Comparison of ENCODE assay signal across 23 cellular contexts in genomic region chr4:17712166-17712565, GRCh38.
A peak's percentile ranks its signal among the peaks of the same experiment; 100 is the strongest.
DNase-seq lines count a peak whose midpoint lies in the region; ATAC-seq and TF ChIP-seq lines count a peak whose summit lies in the region.
"Had no signal": no experiment of that assay in that cellular context is flagged by ENCODE, and none has a peak within 500 bp of the region (broad histone marks: within the 10 kb centered on the region; RNA-seq: fewer than 3 reads in every experiment).

No MANE protein-coding gene starts in this region.

- no peak for DNase-seq in left colon
- peak; percentile 51 for DNase-seq in osteocyte (ENCODE audit: extremely low spot score, unreplicated experiment)
- DNase-seq in MM.1S = no peak
- DNase-seq in Right ventricle myocardium inferior (ENCODE audit: missing footprints) = no peak
- DNase-seq in NCI-H774 (lab: John Stamatoyannopoulos, UW) = no peak
- DNase-seq: 8988T; ACHN; BE2C; C1 segment of cervical spinal cord; CD4-positive, alpha-beta memory T cell; CD4-positive, CD25-positive, alpha-beta regulatory T cell; CD8-positive, alpha-beta memory T cell; COR-L47; DMS 273 treated with DMSO at 0.1 percent for 48 hours; DMS153; DMS53; DMS79; DND-41; EL; GDM1 had no signal

- TF ChIP-seq CTCF in osteocyte (IDR thresholded peaks at IDR 0.05) (no peak), MM.1S (IDR thresholded peaks at IDR 0.05; ENCODE audit: low read length) (no peak)

- H3K36me3 Mint-ChIP-seq in osteocyte (ENCODE audit: unreplicated experiment) = no peaks in the 10 kb centered on the region
- H3K36me3 Mint-ChIP-seq: CD14-positive monocyte; CD4-positive, alpha-beta memory T cell; CD4-positive, CD25-positive, alpha-beta regulatory T cell; CD8-positive, alpha-beta memory T cell had no signal

- no peak overlapping the region for H2AFZ ChIP-seq in MM.1S (ENCODE audit: low read length)

- H3K36me3 ChIP-seq in MM.1S (replicated peaks; ENCODE audit: insufficient read depth, low read length) = no peaks in the 10 kb centered on the region
- H3K36me3 ChIP-seq: BE2C, BLaER1 had no signal

- no peak overlapping the region for H3K27ac ChIP-seq in MM.1S (ENCODE audit: low read length)
- H3K27ac ChIP-seq: BLaER1 had no signal

- H3K4me1 ChIP-seq in MM.1S (ENCODE audit: low read length) = no peaks in the 10 kb centered on the region
- H3K4me1 ChIP-seq: BE2C, BLaER1 had no signal

- intact Hi-C loops in left colon (cut with DNase I, micrococcal nuclease) (no loop called here), Right ventricle myocardium inferior (cut with DNase I) (no loop called here)

- no peaks in the 10 kb centered on the region for H3K9me2 ChIP-seq in MM.1S (replicated peaks; ENCODE audit: insufficient read depth, low read length)

- H3F3A ChIP-seq in MM.1S (ENCODE audit: insufficient read depth, low read length) = no peaks in the 10 kb centered on the region

- no peaks in the 10 kb centered on the region for H3K9me3 ChIP-seq in MM.1S (replicated peaks; ENCODE audit: insufficient read depth, low read length)
- H3K9me3 ChIP-seq: BE2C, BLaER1 had no signal

- H3K4me1 Mint-ChIP-seq in osteocyte (ENCODE audit: unreplicated experiment) = no peaks in the 10 kb centered on the region
- H3K4me1 Mint-ChIP-seq: CD14-positive monocyte; CD4-positive, alpha-beta memory T cell; CD4-positive, CD25-positive, alpha-beta regulatory T cell; CD8-positive, alpha-beta memory T cell had no signal

- H3K4me3 ChIP-seq in MM.1S (ENCODE audit: low read length) = no peak overlapping the region
- H3K4me3 ChIP-seq: BLaER1, GM12878 had no signal

- H3K9me3 Mint-ChIP-seq in osteocyte (ENCODE audit: unreplicated experiment) = no peaks in the 10 kb centered on the region
- H3K9me3 Mint-ChIP-seq: CD4-positive, alpha-beta memory T cell; CD8-positive, alpha-beta memory T cell had no signal

- no peaks in the 10 kb centered on the region for H3K27me3 Mint-ChIP-seq in osteocyte (ENCODE audit: unreplicated experiment)

- no peak overlapping the region for H3K4me3 Mint-ChIP-seq in osteocyte (ENCODE audit: unreplicated experiment)
- H3K4me3 Mint-ChIP-seq: CD14-positive monocyte; CD4-positive, alpha-beta memory T cell; CD4-positive, CD25-positive, alpha-beta regulatory T cell; CD8-positive, alpha-beta memory T cell had no signal

- H3K27ac Mint-ChIP-seq in osteocyte (ENCODE audit: unreplicated experiment) = no peak overlapping the region
- H3K27ac Mint-ChIP-seq: CD14-positive monocyte; CD4-positive, alpha-beta memory T cell; CD4-positive, CD25-positive, alpha-beta regulatory T cell; CD8-positive, alpha-beta memory T cell had no signal

- H3K79me2 ChIP-seq in MM.1S (ENCODE audit: low read length) = no peaks in the 10 kb centered on the region

- H3K9ac ChIP-seq in MM.1S (ENCODE audit: low read length) = no peak overlapping the region
- H3K9ac ChIP-seq: BLaER1 had no signal

- H3K27me3 ChIP-seq in MM.1S (replicated peaks; ENCODE audit: insufficient read depth, low read length) = no peaks in the 10 kb centered on the region
- H3K27me3 ChIP-seq: BE2C, BLaER1 had no signal

- H4K20me1 ChIP-seq in MM.1S (ENCODE audit: insufficient read depth, low read length) = no peaks in the 10 kb centered on the region
- H4K20me1 ChIP-seq: BLaER1 had no signal

- H3K4me2 ChIP-seq in MM.1S (ENCODE audit: low read depth, low read length) = no peak overlapping the region
- H3K4me2 ChIP-seq: BLaER1 had no signal

- ATAC-seq in left colon (peak; percentile 52), Right ventricle myocardium inferior (no peak)
- ATAC-seq: GM12878 had no signal
